ENCODE assay signal across 18 cellular contexts in the genomic region with DNA sequence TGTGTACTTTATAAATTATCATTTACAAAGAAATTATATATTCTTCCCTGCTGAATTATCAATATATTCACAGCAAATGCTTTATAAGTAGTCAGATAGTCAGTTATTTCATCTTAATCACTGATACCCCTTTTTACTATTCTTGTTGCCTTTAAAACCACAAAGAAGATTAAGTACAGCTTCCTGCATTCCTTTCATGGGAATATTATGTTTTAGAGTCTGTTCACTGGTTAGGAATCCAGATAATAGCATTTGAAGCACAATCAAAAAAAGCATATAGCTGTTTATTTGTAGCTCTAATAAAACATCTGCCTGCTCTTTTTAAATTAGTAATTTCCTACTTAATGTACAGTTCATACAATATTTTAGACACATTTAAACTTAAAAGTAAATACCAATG.
A peak's percentile ranks its signal among the peaks of the same experiment; 100 is the strongest.
DNase-seq lines count a peak whose midpoint lies in the region; FAIRE-seq and TF ChIP-seq lines count a peak whose summit lies in the region.
"Had no signal": no experiment of that assay in that cellular context is flagged by ENCODE, and none has a peak within 500 bp of the region (broad histone marks: within the 10 kb centered on the region; RNA-seq: fewer than 3 reads in every experiment).

No MANE protein-coding gene starts in this region.

- TF ChIP-seq CTCF in astrocyte (IDR thresholded peaks at IDR 0.05; ENCODE audit: insufficient read depth, low read depth, low read length) (no peak), fibroblast of the aortic adventitia (IDR thresholded peaks at IDR 0.05; ENCODE audit: insufficient read depth, low read length) (no peak), vagina (IDR thresholded peaks at IDR 0.05) (no peak)

- H3K4me3 Mint-ChIP-seq in astrocyte (ENCODE audit: unreplicated experiment), result no peak overlapping the region
- H3K4me3 Mint-ChIP-seq: immature natural killer cell had no signal

- H3K4me2 ChIP-seq in astrocyte (ENCODE audit: low read length), result peak overlapping the region; percentile 51

- no peak for TF ChIP-seq POLR2A in vagina (IDR thresholded peaks at IDR 0.05)
- TF ChIP-seq POLR2A in H54 (IDR thresholded peaks at IDR 0.05; ENCODE audit: low read depth, low read length), result no peak

- no peak overlapping the region for H3K27ac Mint-ChIP-seq in astrocyte (ENCODE audit: unreplicated experiment)
- H3K27ac Mint-ChIP-seq: immature natural killer cell had no signal

- H3K9me3 ChIP-seq in astrocyte (ENCODE audit: insufficient read depth, low read depth, low read length) (no peaks in the 10 kb centered on the region), vagina (no peaks in the 10 kb centered on the region)
- H3K9me3 ChIP-seq: BE2C, upper lobe of left lung had no signal

- H3K4me3 ChIP-seq in astrocyte (ENCODE audit: insufficient read depth, low read depth, low read length), result peak overlapping the region; percentile 2
- no peak overlapping the region for H3K4me3 ChIP-seq in fibroblast of the aortic adventitia (ENCODE audit: low read depth, low read length)
- no peak overlapping the region for H3K4me3 ChIP-seq in vagina
- H3K4me3 ChIP-seq: lung, upper lobe of left lung had no signal

- H3K27me3 ChIP-seq in astrocyte (ENCODE audit: insufficient read depth, low read length) (no peaks in the 10 kb centered on the region), vagina (no peaks in the 10 kb centered on the region)
- H3K27me3 ChIP-seq: BE2C, upper lobe of left lung had no signal

- H2AFZ ChIP-seq in astrocyte (ENCODE audit: low read depth, low read length), result no peak overlapping the region

- no peak for FAIRE-seq in HTR-8/SVneo (lab: Jason Lieb, UNC)
- peak; percentile 80 for FAIRE-seq in astrocyte (lab: Jason Lieb, UNC)
- no peak for FAIRE-seq in H54 (lab: Jason Lieb, UNC)
- FAIRE-seq: A204.1 had no signal

- H3K36me3 ChIP-seq in astrocyte (ENCODE audit: insufficient read depth, low read length), result no peaks in the 10 kb centered on the region
- no peaks in the 10 kb centered on the region for H3K36me3 ChIP-seq in vagina
- H3K36me3 ChIP-seq: BE2C, upper lobe of left lung had no signal

- no peaks in the 10 kb centered on the region for H3K9me3 Mint-ChIP-seq in astrocyte (ENCODE audit: unreplicated experiment)

- H3K27me3 Mint-ChIP-seq in astrocyte (ENCODE audit: low read depth, unreplicated experiment), result no peaks in the 10 kb centered on the region

- H3K27ac ChIP-seq in astrocyte (ENCODE audit: low read depth, low read length) (no peak overlapping the region), vagina (no peak overlapping the region)
- H3K27ac ChIP-seq: upper lobe of left lung had no signal

- intact Hi-C loops in vagina (cut with DNase I), result no loop called here

- H3K4me1 ChIP-seq in astrocyte (ENCODE audit: insufficient read depth, low read length), result peaks cover 12% of the 10 kb centered on the region
- no peaks in the 10 kb centered on the region for H3K4me1 ChIP-seq in vagina
- H3K4me1 ChIP-seq: BE2C, upper lobe of left lung had no signal

- no peaks in the 10 kb centered on the region for H4K20me1 ChIP-seq in astrocyte (ENCODE audit: insufficient read depth, low read length)

- H3K79me2 ChIP-seq in astrocyte (ENCODE audit: insufficient read depth, low read length), result peaks cover 4% of the 10 kb centered on the region

- no peak overlapping the region for H3K9ac ChIP-seq in astrocyte (ENCODE audit: low read length)

- DNase-seq in A172 (ENCODE audit: low spot score) (peak; percentile 28), HTR-8/SVneo (ENCODE audit: insufficient read length, low spot score) (peak; percentile 3), astrocyte (ENCODE audit: low read depth) (peak; percentile 72), fibroblast of the aortic adventitia (ENCODE audit: low read depth) (peak; percentile 58), pons (ENCODE audit: low spot score) (no peak), vagina (ENCODE audit: extremely low spot score in 2 of 2) (no peak), H54 (ENCODE audit: insufficient read length, low spot score) (no peak)
- no peak for DNase-seq in stimulated activated CD4-positive, alpha-beta T cell treated with anti-CD3 and anti-CD28 coated beads, Interleukin-4, amount 100 ng/mL, for 4 hours
- DNase-seq: activated CD4-positive, alpha-beta T cell treated with anti-CD3 and anti-CD28 coated beads for 48 hours; activated gamma-delta T cell; BE2C; Calu3; cerebellar nuclear complex; effector memory CD4-positive, alpha-beta T cell; immature natural killer cell; upper lobe of left lung had no signal

- peaks cover 28% of the 10 kb centered on the region for H3K4me1 Mint-ChIP-seq in astrocyte (ENCODE audit: low read depth, unreplicated experiment)
- H3K4me1 Mint-ChIP-seq: immature natural killer cell had no signal

- no peaks in the 10 kb centered on the region for H3K36me3 Mint-ChIP-seq in astrocyte (ENCODE audit: low read depth, unreplicated experiment)
- H3K36me3 Mint-ChIP-seq: immature natural killer cell had no signal

Comparison
In these comparisons a context has a peak if more than half of its experiments do, and no peak if none do; other contexts are left out.
1. DNase-seq: peak in A172 (single experiment), HTR-8/SVneo (single experiment), astrocyte (single experiment) and fibroblast of the aortic adventitia (single experiment); none in pons (single experiment), stimulated activated CD4-positive, alpha-beta T cell treated with anti-CD3 and anti-CD28 coated beads, Interleukin-4, amount 100 ng/mL, for 4 hours (0 of 2), vagina (0 of 2) and H54 (single experiment).